Comparison of ENCODE assay signal across 8 cellular contexts in genomic region chr4:68498413-68499007, GRCh38. TPM values are rescaled to one million over a fixed set of nuclear protein-coding genes. Genes with fewer than 3 reads are reported as not detected.
DNase-seq lines count a peak whose midpoint lies in the region; ATAC-seq and TF ChIP-seq lines count a peak whose summit lies in the region.

No MANE protein-coding gene starts in this region.

- no peak overlapping the region for H3K27ac Mint-ChIP-seq in CD4-positive, CD25-positive, alpha-beta regulatory T cell
- H3K27ac Mint-ChIP-seq in activated CD4-positive, alpha-beta T cell treated with anti-CD3 and anti-CD28 coated beads, Interleukin-2, amount 10 ng/mL, durations not matched to agents 24 days and 14 days, result no peak overlapping the region

- H3K9me3 ChIP-seq in CD4-positive, CD25-positive, alpha-beta regulatory T cell (ENCODE audit: control insufficient read depth in 2 of 2, low read length in 2 of 2), result no peaks in the 10 kb centered on the region
- H3K9me3 ChIP-seq in effector memory CD4-positive, alpha-beta T cell (ENCODE audit: control insufficient read depth, low read length), result no peaks in the 10 kb centered on the region
- H3K9me3 ChIP-seq in mucosa of descending colon, result no peaks in the 10 kb centered on the region

- H3K36me3 Mint-ChIP-seq in CD4-positive, CD25-positive, alpha-beta regulatory T cell, result no peaks in the 10 kb centered on the region
- H3K36me3 Mint-ChIP-seq in activated CD4-positive, alpha-beta T cell treated with anti-CD3 and anti-CD28 coated beads, Interleukin-2, amount 10 ng/mL, durations not matched to agents 24 days and 14 days (ENCODE audit: low read depth), result no peaks in the 10 kb centered on the region

- H3K9me3 Mint-ChIP-seq in CD4-positive, CD25-positive, alpha-beta regulatory T cell, result peaks cover 0 to under 1% (median 0%) of the 10 kb centered on the region in 7 donors
- no peaks in the 10 kb centered on the region for H3K9me3 Mint-ChIP-seq in activated CD4-positive, alpha-beta T cell treated with anti-CD3 and anti-CD28 coated beads, Interleukin-2, amount 10 ng/mL, durations not matched to agents 24 days and 14 days

- H3K4me3 Mint-ChIP-seq in CD4-positive, CD25-positive, alpha-beta regulatory T cell, result no peak overlapping the region
- no peak overlapping the region for H3K4me3 Mint-ChIP-seq in activated CD4-positive, alpha-beta T cell treated with anti-CD3 and anti-CD28 coated beads, Interleukin-2, amount 10 ng/mL, durations not matched to agents 24 days and 14 days

- DNase-seq in CD4-positive, CD25-positive, alpha-beta regulatory T cell, result peak; percentile 34 to 79 (median 70)
- peak; percentile 4 for DNase-seq in NCI-H2107 treated with DMSO at 0.1 percent for 48 hours (lab: John Stamatoyannopoulos, UW; ENCODE audit: unreplicated experiment)
- DNase-seq in activated CD4-positive, alpha-beta T cell treated with anti-CD3 and anti-CD28 coated beads, Interleukin-2, amount 10 ng/mL, durations not matched to agents 24 days and 14 days, result peak; percentile 87
- peak in 2 of 3 donors; percentile 4 to 39 for DNase-seq in effector memory CD4-positive, alpha-beta T cell
- peak in 2 of 3 donors; percentile 57 to 72 for DNase-seq in mucosa of descending colon
- peak; percentile 59 for DNase-seq in stimulated activated naive CD8-positive, alpha-beta T cell treated with anti-CD3 and anti-CD28 coated beads, Interleukin-15, Interleukin-2, amounts not matched to agents 100 U/mL and 50 U/mL, for 24 hours

- no peaks in the 10 kb centered on the region for H3K27me3 ChIP-seq in CD4-positive, CD25-positive, alpha-beta regulatory T cell (ENCODE audit: control insufficient read depth, insufficient read depth, low read length)
- no peaks in the 10 kb centered on the region for H3K27me3 ChIP-seq in effector memory CD4-positive, alpha-beta T cell (replicated peaks; ENCODE audit: control insufficient read depth, insufficient read depth, low read length, poor library complexity, severe bottlenecking)

- H3K27me3 Mint-ChIP-seq in CD4-positive, CD25-positive, alpha-beta regulatory T cell, result no peaks in the 10 kb centered on the region
- H3K27me3 Mint-ChIP-seq in activated CD4-positive, alpha-beta T cell treated with anti-CD3 and anti-CD28 coated beads, Interleukin-2, amount 10 ng/mL, durations not matched to agents 24 days and 14 days, result no peaks in the 10 kb centered on the region

- H3K4me3 ChIP-seq in CD4-positive, CD25-positive, alpha-beta regulatory T cell (ENCODE audit: low read depth, low read length), result no peak overlapping the region
- H3K4me3 ChIP-seq in effector memory CD4-positive, alpha-beta T cell (ENCODE audit: insufficient read depth, low read depth, low read length, poor library complexity, severe bottlenecking), result no peak overlapping the region
- no peak overlapping the region for H3K4me3 ChIP-seq in mucosa of descending colon

- peaks cover 10% of the 10 kb centered on the region for H3K4me1 ChIP-seq in CD4-positive, CD25-positive, alpha-beta regulatory T cell (ENCODE audit: control insufficient read depth, insufficient read depth, low read length, poor library complexity, severe bottlenecking)
- H3K4me1 ChIP-seq in effector memory CD4-positive, alpha-beta T cell (ENCODE audit: control insufficient read depth, insufficient read depth, low read length, poor library complexity, severe bottlenecking), result no peaks in the 10 kb centered on the region
- H3K4me1 ChIP-seq in mucosa of descending colon (ENCODE audit: low read depth), result no peaks in the 10 kb centered on the region

- intact Hi-C loops in activated CD4-positive, alpha-beta T cell treated with anti-CD3 and anti-CD28 coated beads, Interleukin-2, amount 10 ng/mL, durations not matched to agents 24 days and 14 days (cut with micrococcal nuclease), result loop anchor here (2.0 to 5.0 kb wide), 2 partner anchors 672 to 1379 kb away; no protein-coding TSS in a partner anchor
- intact Hi-C loops in mucosa of descending colon (cut with DNase I, micrococcal nuclease), result loop anchor here in 1 of 2 donors (5.0 kb wide), 1 partner anchor 669 kb away; no protein-coding TSS in a partner anchor

- peak; percentile 74 for TF ChIP-seq CTCF in mucosa of descending colon (IDR thresholded peaks at IDR 0.05)

- H3K27ac ChIP-seq in CD4-positive, CD25-positive, alpha-beta regulatory T cell (ENCODE audit: insufficient read depth, low read length, poor library complexity, severe bottlenecking), result no peak overlapping the region
- no peak overlapping the region for H3K27ac ChIP-seq in effector memory CD4-positive, alpha-beta T cell (ENCODE audit: insufficient read depth, low read length, poor library complexity, severe bottlenecking)

- peaks cover 4 to 31% (median 16%) of the 10 kb centered on the region in 4 donors for H3K4me1 Mint-ChIP-seq in CD4-positive, CD25-positive, alpha-beta regulatory T cell
- H3K4me1 Mint-ChIP-seq in activated CD4-positive, alpha-beta T cell treated with anti-CD3 and anti-CD28 coated beads, Interleukin-2, amount 10 ng/mL, durations not matched to agents 24 days and 14 days, result peaks cover 2% of the 10 kb centered on the region

- no peaks in the 10 kb centered on the region for H3K36me3 ChIP-seq in CD4-positive, CD25-positive, alpha-beta regulatory T cell (ENCODE audit: control insufficient read depth, insufficient read depth, low read length)
- no peaks in the 10 kb centered on the region for H3K36me3 ChIP-seq in effector memory CD4-positive, alpha-beta T cell (ENCODE audit: control insufficient read depth, insufficient read depth, low read length)
- no peaks in the 10 kb centered on the region for H3K36me3 ChIP-seq in mucosa of descending colon (ENCODE audit: low read depth)

- peak; percentile 93 to 94 for ATAC-seq in CD4-positive, CD25-positive, alpha-beta regulatory T cell (ENCODE audit: low read depth in 2 of 2)
- peak; percentile 86 for ATAC-seq in GM18873 (IDR thresholded peaks at IDR 0.05; ENCODE audit: low FRiP score, unreplicated experiment)
- peak; percentile 93 for ATAC-seq in HG03095 (IDR thresholded peaks at IDR 0.05; ENCODE audit: unreplicated experiment)
- peak; percentile 95 for ATAC-seq in mucosa of descending colon
- peak; percentile 71 for ATAC-seq in stimulated activated naive CD8-positive, alpha-beta T cell treated with anti-CD3 and anti-CD28 coated beads, Interleukin-15, Interleukin-2, amounts not matched to agents 100 U/mL and 50 U/mL, for 24 hours

RNA-seq across cellular contexts. Expression of gene TMPRSS11E, which starts 51.2 kb away (rescaled TPM):
- total RNA-seq in CD4-positive, CD25-positive, alpha-beta regulatory T cell, result not detected
- polyA plus RNA-seq in CD4-positive, CD25-positive, alpha-beta regulatory T cell, result under 1 TPM in 1 of 4 donors, not detected in 3; 0.22 TPM
- not detected in 2 replicates for total RNA-seq in activated CD4-positive, alpha-beta T cell treated with anti-CD3 and anti-CD28 coated beads, Interleukin-2, amount 10 ng/mL, durations not matched to agents 24 days and 14 days
- not detected for total RNA-seq in mucosa of descending colon

Comparison
In these comparisons a context has a peak if more than half of its experiments do, and no peak if none do; other contexts are left out.
1. DNase-seq: peak in every context shown above with its lines; median percentile 87 in activated CD4-positive, alpha-beta T cell treated with anti-CD3 and anti-CD28 coated beads, Interleukin-2, amount 10 ng/mL, durations not matched to agents 24 days and 14 days; 70 in CD4-positive, CD25-positive, alpha-beta regulatory T cell; 64 in mucosa of descending colon; 59 in stimulated activated naive CD8-positive, alpha-beta T cell treated with anti-CD3 and anti-CD28 coated beads, Interleukin-15, Interleukin-2, amounts not matched to agents 100 U/mL and 50 U/mL, for 24 hours; 22 in effector memory CD4-positive, alpha-beta T cell; 4 in NCI-H2107 treated with DMSO at 0.1 percent for 48 hours.